20 cellular contexts compared by ENCODE assay signal in the genomic region with DNA sequence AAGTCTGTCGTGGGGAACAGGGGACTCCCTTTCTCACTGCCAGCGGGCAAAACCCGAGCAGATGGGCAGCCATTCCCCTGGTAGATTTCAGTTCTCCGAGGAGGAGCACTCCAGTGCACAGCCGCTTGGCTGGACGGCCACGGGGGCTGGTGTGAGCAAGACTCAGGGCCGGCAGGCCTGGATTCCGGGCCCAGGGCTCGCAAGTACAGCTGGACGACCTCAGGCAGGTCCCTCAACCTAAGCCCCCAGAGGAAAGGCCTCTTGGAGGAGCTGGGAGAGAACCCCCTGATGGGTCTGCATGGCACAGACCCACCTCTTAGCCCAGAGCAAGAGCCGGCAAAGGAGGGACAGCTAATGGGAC.
"Had no signal": no experiment of that assay in that cellular context is flagged by ENCODE, and none has a peak within 500 bp of the region (broad histone marks: within the 10 kb centered on the region; RNA-seq: fewer than 3 reads in every experiment).

No MANE protein-coding gene starts in this region.

- H3K36me3 Mint-ChIP-seq: activated naive CD4-positive, alpha-beta T cell treated with anti-CD3 and anti-CD28 coated beads, Interleukin-2, amount 50 U/mL, for 24 hours; brain; natural killer cell treated with Interleukin-12 subunit alpha and Interleukin-12 subunit beta and Interleukin-15 and Interleukin-18, amount 100 ng/mL, for 72 hours had no signal

- H3K27ac ChIP-seq: foreskin keratinocyte, lower lobe of right lung, pancreas, psoas muscle, thyroid gland, upper lobe of right lung had no signal

- DNase-seq: activated CD4-positive, alpha-beta T cell treated with anti-CD3 and anti-CD28 coated beads for 1 hour; activated gamma-delta T cell treated with Interleukin-2 at 50 U/mL for 16 hours; activated T-cell treated with anti-CD3 and anti-CD28 coated beads, Interleukin-2, amount 50 U/mL, for 1 hour; aorta; caudate nucleus; effector memory CD4-positive, alpha-beta T cell; foreskin keratinocyte; kidney; lower lobe of right lung; mesendoderm; pancreas; psoas muscle; right cardiac atrium; thyroid gland; upper lobe of right lung had no signal

- H3K9me3 Mint-ChIP-seq: activated naive CD4-positive, alpha-beta T cell treated with anti-CD3 and anti-CD28 coated beads, Interleukin-2, amount 50 U/mL, for 24 hours; brain; natural killer cell treated with Interleukin-12 subunit alpha and Interleukin-12 subunit beta and Interleukin-15 and Interleukin-18, amount 100 ng/mL, for 72 hours; stimulated activated naive CD8-positive, alpha-beta T cell treated with anti-CD3 and anti-CD28 coated beads, Interleukin-15, Interleukin-2, amounts not matched to agents 100 ng/mL and 50 ng/mL, for 24 hours had no signal

- H3K36me3 ChIP-seq: lower lobe of right lung, pancreas, thyroid gland, upper lobe of right lung had no signal

- H3K4me3 Mint-ChIP-seq: activated naive CD4-positive, alpha-beta T cell treated with anti-CD3 and anti-CD28 coated beads, Interleukin-2, amount 50 U/mL, for 24 hours; natural killer cell treated with Interleukin-12 subunit alpha and Interleukin-12 subunit beta and Interleukin-15 and Interleukin-18, amount 100 ng/mL, for 72 hours; stimulated activated naive CD8-positive, alpha-beta T cell treated with anti-CD3 and anti-CD28 coated beads, Interleukin-15, Interleukin-2, amounts not matched to agents 100 ng/mL and 50 ng/mL, for 24 hours had no signal

- H3K27me3 ChIP-seq: pancreas, thyroid gland, upper lobe of right lung had no signal

- H3K4me3 ChIP-seq: lower lobe of right lung, pancreas, psoas muscle, thyroid gland, upper lobe of right lung had no signal

- ATAC-seq: left lobe of liver; natural killer cell treated with Interleukin-12 subunit alpha and Interleukin-12 subunit beta and Interleukin-15 and Interleukin-18, amount 100 ng/mL, for 72 hours; psoas muscle; right cardiac atrium had no signal

- H3K9me3 ChIP-seq: lower lobe of right lung, pancreas, psoas muscle, thyroid gland, upper lobe of right lung had no signal

- H3K27me3 Mint-ChIP-seq: activated naive CD4-positive, alpha-beta T cell treated with anti-CD3 and anti-CD28 coated beads, Interleukin-2, amount 50 U/mL, for 24 hours; stimulated activated naive CD8-positive, alpha-beta T cell treated with anti-CD3 and anti-CD28 coated beads, Interleukin-15, Interleukin-2, amounts not matched to agents 100 ng/mL and 50 ng/mL, for 24 hours had no signal

- H3K4me1 ChIP-seq: pancreas, psoas muscle had no signal

- FAIRE-seq: kidney, pancreas had no signal
